3 cellular contexts compared by ENCODE assay signal in genomic region chr19:48726573-48726972, GRCh38.
TF ChIP-seq lines count a peak whose summit lies in the region.

No MANE protein-coding gene starts in this region.

TF ChIP-seq in SK-N-SH, 30 proteins besides CTCF, POLR2A, EP300 and RAD21:
- TF ChIP-seq GABPA (IDR thresholded peaks at IDR 0.05; ENCODE audit: low read depth) = peak; percentile 64
- TF ChIP-seq JUND (IDR thresholded peaks at IDR 0.05) = no peak

TF ChIP-seq in SK-N-SH treated with all-trans-retinoic acid at 6 μM for 48 hours, 23 proteins besides CTCF, POLR2A, EP300 and RAD21:
- no peak for TF ChIP-seq GLIS3 (CRISPR knock-in tag; IDR thresholded peaks at IDR 0.05)
- no peak for TF ChIP-seq OSR1 (CRISPR knock-in tag; IDR thresholded peaks at IDR 0.05)
- TF ChIP-seq ZNF8 (CRISPR knock-in tag; IDR thresholded peaks at IDR 0.05) = no peak
- TF ChIP-seq SNAI2 (CRISPR knock-in tag; IDR thresholded peaks at IDR 0.05) = no peak
- TF ChIP-seq TOX (CRISPR knock-in tag; IDR thresholded peaks at IDR 0.05; ENCODE audit: borderline replicate concordance) = no peak
- no peak for TF ChIP-seq CREB5 (CRISPR knock-in tag; IDR thresholded peaks at IDR 0.05; ENCODE audit: low read depth)
- TF ChIP-seq ZNF565 (CRISPR knock-in tag; conservative IDR thresholded peaks at IDR 0.05; ENCODE audit: low read depth) = no peak
- TF ChIP-seq, protein P1, sequence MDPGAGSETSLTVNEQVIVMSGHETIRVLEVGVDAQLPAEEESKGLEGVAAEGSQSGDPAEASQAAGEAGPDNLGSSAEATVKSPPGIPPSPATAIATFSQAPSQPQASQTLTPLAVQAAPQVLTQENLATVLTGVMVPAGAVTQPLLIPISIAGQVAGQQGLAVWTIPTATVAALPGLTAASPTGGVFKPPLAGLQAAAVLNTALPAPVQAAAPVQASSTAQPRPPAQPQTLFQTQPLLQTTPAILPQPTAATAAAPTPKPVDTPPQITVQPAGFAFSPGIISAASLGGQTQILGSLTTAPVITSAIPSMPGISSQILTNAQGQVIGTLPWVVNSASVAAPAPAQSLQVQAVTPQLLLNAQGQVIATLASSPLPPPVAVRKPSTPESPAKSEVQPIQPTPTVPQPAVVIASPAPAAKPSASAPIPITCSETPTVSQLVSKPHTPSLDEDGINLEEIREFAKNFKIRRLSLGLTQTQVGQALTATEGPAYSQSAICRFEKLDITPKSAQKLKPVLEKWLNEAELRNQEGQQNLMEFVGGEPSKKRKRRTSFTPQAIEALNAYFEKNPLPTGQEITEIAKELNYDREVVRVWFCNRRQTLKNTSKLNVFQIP (CRISPR knock-in tag; IDR thresholded peaks at IDR 0.05; ENCODE audit: borderline replicate concordance, low read depth) = no peak
- no peak for TF ChIP-seq TCF4 (CRISPR knock-in tag; IDR thresholded peaks at IDR 0.05; ENCODE audit: borderline replicate concordance)
TF ChIP-seq in SK-N-SH treated with all-trans-retinoic acid at 6 μM for 48 hours: peak in this region for 0.

TF ChIP-seq in endothelial cell of umbilical vein, 7 proteins besides CTCF, POLR2A, EP300 and RAD21:
- peak; percentile 70 for TF ChIP-seq JUN (IDR thresholded peaks at IDR 0.05; ENCODE audit: borderline replicate concordance, insufficient read depth, insufficient read length, low read depth)
- TF ChIP-seq POLR2AphosphoS5 (IDR thresholded peaks at IDR 0.05; ENCODE audit: insufficient read depth, low read depth, low read length) = peak; percentile 32
- peak; percentile 11 for TF ChIP-seq FOS (IDR thresholded peaks at IDR 0.05; ENCODE audit: borderline replicate concordance, insufficient read depth, low read length)
- TF ChIP-seq EZH2 (IDR thresholded peaks at IDR 0.05; ENCODE audit: borderline replicate concordance, low read depth, low read length, severe bottlenecking) = no peak
- TF ChIP-seq GATA2 (IDR thresholded peaks at IDR 0.05; ENCODE audit: insufficient read depth, insufficient read length, low read depth, low read length) = no peak
- TF ChIP-seq, protein P2, sequence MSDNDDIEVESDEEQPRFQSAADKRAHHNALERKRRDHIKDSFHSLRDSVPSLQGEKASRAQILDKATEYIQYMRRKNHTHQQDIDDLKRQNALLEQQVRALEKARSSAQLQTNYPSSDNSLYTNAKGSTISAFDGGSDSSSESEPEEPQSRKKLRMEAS (IDR thresholded peaks at IDR 0.05; ENCODE audit: insufficient read depth, insufficient read length) = no peak
- no peak for TF ChIP-seq MYC (IDR thresholded peaks at IDR 0.05; ENCODE audit: low read depth, low read length)
